In genomic region chr16:3807425-3808123, GRCh38 we compare ENCODE assay signal across 17 cellular contexts.
DNase-seq lines count a peak whose midpoint lies in the region; ATAC-seq, FAIRE-seq and TF ChIP-seq lines count a peak whose summit lies in the region.
"Had no signal": no experiment of that assay in that cellular context is flagged by ENCODE, and none has a peak within 500 bp of the region (broad histone marks: within the 10 kb centered on the region; RNA-seq: fewer than 3 reads in every experiment).

No MANE protein-coding gene starts in this region.

- POLR2A ChIA-PET in CD4-positive, alpha-beta memory T cell (lab: Charles Lee; ENCODE audit: partially characterized antibody), result no interaction called here

- H3K4me3 Mint-ChIP-seq in CD4-positive, alpha-beta memory T cell, result peak overlapping the region in 5 of 8 donors; percentile 11 to 52 (median 32)
- peak overlapping the region; percentile 70 for H3K4me3 Mint-ChIP-seq in activated T-helper 17 cell treated with anti-CD3 and anti-CD28 coated beads, Interleukin-2, amount 50 U/mL, for 72 hours

- peak; percentile 74 for FAIRE-seq in GM18507 (lab: Jason Lieb, UNC)

- CTCF ChIA-PET in CD4-positive, alpha-beta memory T cell (lab: Charles Lee; ENCODE audit: partially characterized antibody), result interaction anchor here (1.3 kb wide), 1 partner anchor 13 kb away, joined by 4 read pairs; no protein-coding TSS in a partner anchor

- H3K36me3 Mint-ChIP-seq in CD4-positive, alpha-beta memory T cell, result peaks cover 40 to 62% of the 10 kb centered on the region in 2 donors
- peaks cover 66% of the 10 kb centered on the region for H3K36me3 Mint-ChIP-seq in activated T-helper 17 cell treated with anti-CD3 and anti-CD28 coated beads, Interleukin-2, amount 50 U/mL, for 72 hours (ENCODE audit: low read depth)

- H3K27ac Mint-ChIP-seq in CD4-positive, alpha-beta memory T cell, result peak overlapping the region; percentile 6 to 79 (median 65)
- peak overlapping the region; percentile 85 for H3K27ac Mint-ChIP-seq in activated T-helper 17 cell treated with anti-CD3 and anti-CD28 coated beads, Interleukin-2, amount 50 U/mL, for 72 hours

- no peak overlapping the region for H3K4me3 ChIP-seq in CD4-positive, alpha-beta memory T cell (ENCODE audit: low read length in 2 of 2)
- H3K4me3 ChIP-seq in right lobe of liver (no peak overlapping the region), gastroesophageal sphincter (no peak overlapping the region)
- H3K4me3 ChIP-seq: breast epithelium, gastrocnemius medialis, prostate gland, thyroid gland had no signal

- H3K4me1 Mint-ChIP-seq in CD4-positive, alpha-beta memory T cell, result peaks cover 68 to 92% (median 79%) of the 10 kb centered on the region in 4 donors
- H3K4me1 Mint-ChIP-seq in activated T-helper 17 cell treated with anti-CD3 and anti-CD28 coated beads, Interleukin-2, amount 50 U/mL, for 72 hours, result peaks cover 76% of the 10 kb centered on the region

- H3K9me3 ChIP-seq in CD4-positive, alpha-beta memory T cell (ENCODE audit: control insufficient read depth in 1 of 2, low read length in 2 of 2), result no peaks in the 10 kb centered on the region
- H3K9me3 ChIP-seq in right lobe of liver (no peaks in the 10 kb centered on the region), gastroesophageal sphincter (no peaks in the 10 kb centered on the region)
- H3K9me3 ChIP-seq: BE2C, breast epithelium, gastrocnemius medialis, prostate gland, thyroid gland had no signal

- peaks cover 13% of the 10 kb centered on the region for H3K36me3 ChIP-seq in CD4-positive, alpha-beta memory T cell (ENCODE audit: insufficient read depth, low read length)
- peaks cover 0 to 11% (median 0%) of the 10 kb centered on the region in 4 donors for H3K36me3 ChIP-seq in right lobe of liver
- peaks cover 0 to 41% of the 10 kb centered on the region in 2 donors for H3K36me3 ChIP-seq in gastroesophageal sphincter
- H3K36me3 ChIP-seq: breast epithelium, gastrocnemius medialis, prostate gland had no signal

- no peak overlapping the region for H3K27ac ChIP-seq in CD4-positive, alpha-beta memory T cell (ENCODE audit: low read depth, low read length)
- H3K27ac ChIP-seq in right lobe of liver, result peak overlapping the region in 1 of 3 donors; percentile 27
- H3K27ac ChIP-seq in gastroesophageal sphincter, result no peak overlapping the region
- H3K27ac ChIP-seq: breast epithelium, gastrocnemius medialis, KMS-11, prostate gland, thyroid gland had no signal

- no peak for TF ChIP-seq EP300 in gastroesophageal sphincter (IDR thresholded peaks at IDR 0.05)

- no peaks in the 10 kb centered on the region for H3K27me3 Mint-ChIP-seq in CD4-positive, alpha-beta memory T cell
- H3K27me3 Mint-ChIP-seq in activated T-helper 17 cell treated with anti-CD3 and anti-CD28 coated beads, Interleukin-2, amount 50 U/mL, for 72 hours, result no peaks in the 10 kb centered on the region

- DNase-seq in CD4-positive, alpha-beta memory T cell, result no peak
- no peak for DNase-seq in GM18507 (ENCODE audit: extremely low spot score, insufficient read length, low read depth)
- DNase-seq in right lobe of liver, result no peak
- no peak for DNase-seq in effector CD4-positive, alpha-beta T cell
- DNase-seq: activated effector memory CD4-positive, alpha-beta T cell treated with Interleukin-2 at 50 U/mL for 16 hours; BE2C; DND-41; gastrocnemius medialis; NCI-H1694 treated with DMSO at 0.1 percent for 48 hours; NCI-H524; thyroid gland had no signal

- intact Hi-C loops in CD4-positive, alpha-beta memory T cell (cut with micrococcal nuclease), result no loop called here
- intact Hi-C loops in right lobe of liver (cut with DNase I), result no loop called here

- ATAC-seq in activated T-helper 17 cell treated with anti-CD3 and anti-CD28 coated beads, Interleukin-2, amount 50 U/mL, for 72 hours (replicated peaks), result peak; percentile 72
- ATAC-seq in right lobe of liver (peak; percentile 27 to 66 (median 48)), HG03442 (IDR thresholded peaks at IDR 0.05; ENCODE audit: unreplicated experiment) (no peak), gastroesophageal sphincter (no peak)
- ATAC-seq: gastrocnemius medialis had no signal

- H3K4me1 ChIP-seq in CD4-positive, alpha-beta memory T cell (ENCODE audit: insufficient read depth, low read length), result peaks cover 85% of the 10 kb centered on the region
- peaks cover 0 to 53% (median 19%) of the 10 kb centered on the region in 4 donors for H3K4me1 ChIP-seq in right lobe of liver
- peaks cover 0 to 84% (median 6%) of the 10 kb centered on the region in 3 donors for H3K4me1 ChIP-seq in gastroesophageal sphincter
- H3K4me1 ChIP-seq: breast epithelium, prostate gland had no signal

- TF ChIP-seq POLR2A in right lobe of liver (IDR thresholded peaks at IDR 0.05) (no peak), gastroesophageal sphincter (IDR thresholded peaks at IDR 0.05) (no peak)

- WGBS in right lobe of liver (ENCODE audit: insufficient coverage, low coverage, low lambda C conversion rate, missing lambda C conversion rate), result 21% methylated on average over 3 of the region's 3 CpGs
- 18% methylated on average over 3 of the region's 3 CpGs; no CpG with 5 or more reads in 1 of the 2 donors for WGBS in gastroesophageal sphincter (ENCODE audit: low coverage in 1 of 2), 2 donors

- no peaks in the 10 kb centered on the region for H3K27me3 ChIP-seq in CD4-positive, alpha-beta memory T cell (ENCODE audit: insufficient read depth, low read length)
- H3K27me3 ChIP-seq in right lobe of liver, result no peaks in the 10 kb centered on the region
- H3K27me3 ChIP-seq in gastroesophageal sphincter, result no peaks in the 10 kb centered on the region
- H3K27me3 ChIP-seq: BE2C, breast epithelium, gastrocnemius medialis, thyroid gland had no signal

- H3K9me3 Mint-ChIP-seq in CD4-positive, alpha-beta memory T cell, result no peaks in the 10 kb centered on the region
- H3K9me3 Mint-ChIP-seq in activated T-helper 17 cell treated with anti-CD3 and anti-CD28 coated beads, Interleukin-2, amount 50 U/mL, for 72 hours, result no peaks in the 10 kb centered on the region

- no peak for TF ChIP-seq CTCF in right lobe of liver (IDR thresholded peaks at IDR 0.05)
- TF ChIP-seq CTCF in gastroesophageal sphincter (IDR thresholded peaks at IDR 0.05), result no peak

Comparison
In these comparisons a context has a peak if more than half of its experiments do, and no peak if none do; other contexts are left out.
1. ATAC-seq: peak in activated T-helper 17 cell treated with anti-CD3 and anti-CD28 coated beads, Interleukin-2, amount 50 U/mL, for 72 hours (single experiment) and right lobe of liver (4 of 4); none in HG03442 (single experiment) and gastroesophageal sphincter (single experiment).